11 cellular contexts compared by ENCODE assay signal in genomic region chr11:112564228-112564955, GRCh38.
DNase-seq lines count a peak whose midpoint lies in the region; ATAC-seq and TF ChIP-seq lines count a peak whose summit lies in the region.
"Had no signal": no experiment of that assay in that cellular context is flagged by ENCODE, and none has a peak within 500 bp of the region (broad histone marks: within the 10 kb centered on the region; RNA-seq: fewer than 3 reads in every experiment).

No MANE protein-coding gene starts in this region.

- WGBS in gastroesophageal sphincter (ENCODE audit: low coverage in 1 of 2), 2 donors = 13 to 20% methylated on average over 3 of the region's 3 CpGs

- no peaks in the 10 kb centered on the region for H3K9me3 ChIP-seq in gastroesophageal sphincter
- H3K9me3 ChIP-seq: body of pancreas had no signal

- no peak for TF ChIP-seq POLR2A in gastroesophageal sphincter (IDR thresholded peaks at IDR 0.05)

- H3K27me3 ChIP-seq in gastroesophageal sphincter = no peaks in the 10 kb centered on the region
- H3K27me3 ChIP-seq: body of pancreas had no signal

- peak; percentile 55 for DNase-seq in DMS53 treated with DMSO at 0.1 percent for 48 hours (lab: John Stamatoyannopoulos, UW; ENCODE audit: unreplicated experiment)
- DNase-seq in putamen (ENCODE audit: low spot score) = peak; percentile 39
- DNase-seq in stimulated activated CD4-positive, alpha-beta T cell treated with anti-CD3 and anti-CD28 coated beads, Interleukin-4, amount 100 ng/mL, for 1 hour = no peak
- DNase-seq in HuH-7 (ENCODE audit: low spot score) = no peak
- DNase-seq: activated CD4-positive, alpha-beta T cell treated with anti-CD3 and anti-CD28 coated beads, Interleukin-2, amount 10 ng/mL, durations not matched to agents 24 days and 14 days; kidney glomerular epithelial cell had no signal

- ATAC-seq in gastroesophageal sphincter (peak; percentile 62), HG03571 (IDR thresholded peaks at IDR 0.05; ENCODE audit: unreplicated experiment) (no peak), HG03565 (IDR thresholded peaks at IDR 0.05; ENCODE audit: unreplicated experiment) (no peak)
- ATAC-seq: body of pancreas had no signal

- H3K4me3 ChIP-seq in gastroesophageal sphincter = no peak overlapping the region
- H3K4me3 ChIP-seq: body of pancreas had no signal

- H3K36me3 ChIP-seq in gastroesophageal sphincter = no peaks in the 10 kb centered on the region

- H3K27ac ChIP-seq in VCaP (peak overlapping the region; percentile 67), gastroesophageal sphincter (peak overlapping the region; percentile 16 to 68 (median 64))
- H3K27ac ChIP-seq: body of pancreas had no signal

- TF ChIP-seq CTCF in VCaP (conservative IDR thresholded peaks at IDR 0.05) = no peak
- TF ChIP-seq CTCF in gastroesophageal sphincter (IDR thresholded peaks at IDR 0.05) = no peak

- peaks cover 4 to 38% (median 7%) of the 10 kb centered on the region in 3 donors for H3K4me1 ChIP-seq in gastroesophageal sphincter
- H3K4me1 ChIP-seq: body of pancreas had no signal

- TF ChIP-seq EP300 in gastroesophageal sphincter (IDR thresholded peaks at IDR 0.05) = no peak

Comparison
In these comparisons a context has a peak if more than half of its experiments do, and no peak if none do; other contexts are left out.
1. DNase-seq: peak in DMS53 treated with DMSO at 0.1 percent for 48 hours (single experiment) and putamen (single experiment); none in stimulated activated CD4-positive, alpha-beta T cell treated with anti-CD3 and anti-CD28 coated beads, Interleukin-4, amount 100 ng/mL, for 1 hour (single experiment) and HuH-7 (single experiment).